In genomic region chr7:100886936-100887185, GRCh38 we compare ENCODE assay signal across 13 cellular contexts. TPM values are rescaled to one million over a fixed set of nuclear protein-coding genes. Genes with fewer than 3 reads are reported as not detected.
DNase-seq lines count a peak whose midpoint lies in the region; ATAC-seq and TF ChIP-seq lines count a peak whose summit lies in the region.
"Had no signal": no experiment of that assay in that cellular context is flagged by ENCODE, and none has a peak within 500 bp of the region (broad histone marks: within the 10 kb centered on the region; RNA-seq: fewer than 3 reads in every experiment).

No MANE protein-coding gene starts in this region.

- intact Hi-C loops in CD14-positive monocyte (cut with micrococcal nuclease) = loop anchor here (1.0 to 5.0 kb wide), 2 partner anchors 12 to 275 kb away; partner anchors contain the start of genes MOSPD3 (in 1 of the 2) and SRRT (in 1 of the 2)

- DNase-seq in CD14-positive monocyte (ENCODE audit: low spot score) = no peak
- DNase-seq in H7 = peak; percentile 57
- no peak for DNase-seq in activated CD8-positive, alpha-beta T cell treated with anti-CD3 and anti-CD28 coated beads, Interleukin-2, amount 10 ng/mL, durations not matched to agents 7 days and 5 days
- DNase-seq in central memory CD4-positive, alpha-beta T cell = no peak
- no peak for DNase-seq in NCI-H187 (lab: John Stamatoyannopoulos, UW)
- DNase-seq: foreskin melanocyte, left cardiac atrium, NCI-H1092 treated with DMSO at 0.1 percent for 48 hours, NCI-H526 had no signal

- CTCF ChIA-PET in activated CD8-positive, alpha-beta T cell treated with anti-CD3 and anti-CD28 coated beads, Interleukin-2, amount 10 ng/mL, durations not matched to agents 7 days and 5 days (lab: Charles Lee) = interaction anchor here (0.6 to 2.8 kb wide), 6 partner anchors 12 to 190 kb away, joined by 3 to 15 read pairs (median 4); partner anchors contain the start of genes POP7, SLC12A9 and SRRT

- H3K9me3 ChIP-seq in mucosa of rectum (ENCODE audit: control insufficient read depth in 2 of 2, low read length in 2 of 2) = no peaks in the 10 kb centered on the region

- peaks cover 18 to 29% (median 22%) of the 10 kb centered on the region in 3 donors for H3K27me3 Mint-ChIP-seq in CD14-positive monocyte (ENCODE audit: low read depth in 3 of 3)
- peaks cover 5% of the 10 kb centered on the region for H3K27me3 Mint-ChIP-seq in activated CD8-positive, alpha-beta T cell treated with anti-CD3 and anti-CD28 coated beads, Interleukin-2, amount 10 ng/mL, durations not matched to agents 7 days and 5 days (ENCODE audit: low read depth)

- H3K27me3 ChIP-seq in H7 (ENCODE audit: control insufficient read depth, insufficient read depth, low read length) (no peaks in the 10 kb centered on the region), mucosa of rectum (ENCODE audit: control insufficient read depth in 2 of 2, insufficient read depth in 2 of 2, low read length in 2 of 2) (no peaks in the 10 kb centered on the region)

- no peak for ATAC-seq in activated CD8-positive, alpha-beta T cell treated with anti-CD3 and anti-CD28 coated beads, Interleukin-2, amount 10 ng/mL, durations not matched to agents 7 days and 5 days
- ATAC-seq in HG03159 (IDR thresholded peaks at IDR 0.05; ENCODE audit: unreplicated experiment) = no peak
- no peak for ATAC-seq in GM18520 (IDR thresholded peaks at IDR 0.05; ENCODE audit: unreplicated experiment)
- ATAC-seq: activated CD4-positive, CD25-positive, alpha-beta regulatory T cell treated with anti-CD3 and anti-CD28 coated beads, Interleukin-2, amount 50 U/mL, for 24 hours; left cardiac atrium had no signal

- no peak for TF ChIP-seq CTCF in CD14-positive monocyte (IDR thresholded peaks at IDR 0.05)

- peak overlapping the region; percentile 83 to 94 (median 92) for H3K27ac Mint-ChIP-seq in CD14-positive monocyte
- peak overlapping the region; percentile 91 for H3K27ac Mint-ChIP-seq in activated CD8-positive, alpha-beta T cell treated with anti-CD3 and anti-CD28 coated beads, Interleukin-2, amount 10 ng/mL, durations not matched to agents 7 days and 5 days

- H3K4me3 Mint-ChIP-seq in CD14-positive monocyte = peak overlapping the region; percentile 64 to 81
- H3K4me3 Mint-ChIP-seq in activated CD8-positive, alpha-beta T cell treated with anti-CD3 and anti-CD28 coated beads, Interleukin-2, amount 10 ng/mL, durations not matched to agents 7 days and 5 days = peak overlapping the region; percentile 82

- H3K36me3 ChIP-seq in H7 (replicated peaks; ENCODE audit: control insufficient read depth, insufficient read depth, low read length) (peaks cover 48% of the 10 kb centered on the region), mucosa of rectum (ENCODE audit: control insufficient read depth in 2 of 2, insufficient read depth in 2 of 2, low read length in 2 of 2) (peaks cover 53 to 64% of the 10 kb centered on the region in 2 donors)

- H3K36me3 Mint-ChIP-seq in CD14-positive monocyte = peaks cover 67 to 74% of the 10 kb centered on the region in 2 donors
- H3K36me3 Mint-ChIP-seq in activated CD8-positive, alpha-beta T cell treated with anti-CD3 and anti-CD28 coated beads, Interleukin-2, amount 10 ng/mL, durations not matched to agents 7 days and 5 days (ENCODE audit: low read depth) = peaks cover 63% of the 10 kb centered on the region

- H3K4me1 Mint-ChIP-seq in CD14-positive monocyte = peaks cover 56% of the 10 kb centered on the region
- H3K4me1 Mint-ChIP-seq in activated CD8-positive, alpha-beta T cell treated with anti-CD3 and anti-CD28 coated beads, Interleukin-2, amount 10 ng/mL, durations not matched to agents 7 days and 5 days (ENCODE audit: low read depth) = peaks cover 64% of the 10 kb centered on the region

- POLR2A ChIA-PET in activated CD8-positive, alpha-beta T cell treated with anti-CD3 and anti-CD28 coated beads, Interleukin-2, amount 10 ng/mL, durations not matched to agents 7 days and 5 days (lab: Charles Lee) = interaction anchor here (0.7 to 5.4 kb wide), 5 partner anchors 10 to 458 kb away, joined by 3 to 115 read pairs (median 4); partner anchors contain the start of genes MEPCE, SRRT, TRIM56 and ZCWPW1

- H3K27ac ChIP-seq in mucosa of rectum (ENCODE audit: low read depth in 2 of 2, low read length in 2 of 2) = peak overlapping the region in 1 of 2 donors; percentile 77

- peaks cover 0 to 8% (median 6%) of the 10 kb centered on the region in 7 donors for H3K9me3 Mint-ChIP-seq in CD14-positive monocyte
- no peaks in the 10 kb centered on the region for H3K9me3 Mint-ChIP-seq in activated CD8-positive, alpha-beta T cell treated with anti-CD3 and anti-CD28 coated beads, Interleukin-2, amount 10 ng/mL, durations not matched to agents 7 days and 5 days (ENCODE audit: insufficient read depth)

- H3K4me3 ChIP-seq in H7 (ENCODE audit: insufficient read depth, low read depth, low read length) = no peak overlapping the region
- peak overlapping the region; percentile 3 to 51 for H3K4me3 ChIP-seq in mucosa of rectum (ENCODE audit: low read length in 2 of 2)

- H3K9ac ChIP-seq in mucosa of rectum (ENCODE audit: low read depth in 1 of 2, low read length in 2 of 2) = peak overlapping the region; percentile 32 to 42

- peaks cover 35 to 39% of the 10 kb centered on the region in 2 donors for H3K4me1 ChIP-seq in mucosa of rectum (ENCODE audit: control insufficient read depth in 2 of 2, insufficient read depth in 2 of 2, low read length in 2 of 2)

RNA-seq across cellular contexts. Expression of gene UFSP1, which starts 2.7 kb away (rescaled TPM):
- polyA plus RNA-seq in CD14-positive monocyte = under 1 TPM; 0.57 to 0.76 TPM
- 7.7 and 12.2 TPM in 2 replicates for total RNA-seq in H7 (2014; rRNA removed; shearing (Covaris generic))
- 1 to 10 TPM; 2.0 to 3.7 TPM for total RNA-seq in activated CD8-positive, alpha-beta T cell treated with anti-CD3 and anti-CD28 coated beads, Interleukin-2, amount 10 ng/mL, durations not matched to agents 7 days and 5 days

RNA-seq across cellular contexts. Expression of gene ACHE, which starts 8.8 kb away (rescaled TPM):
- polyA plus RNA-seq in CD14-positive monocyte = not detected
- 17.3 and 19.2 TPM in 2 replicates for total RNA-seq in H7 (2014; rRNA removed; shearing (Covaris generic))
- not detected for total RNA-seq in activated CD8-positive, alpha-beta T cell treated with anti-CD3 and anti-CD28 coated beads, Interleukin-2, amount 10 ng/mL, durations not matched to agents 7 days and 5 days

RNA-seq across cellular contexts. Expression of gene SRRT, which starts 12.0 kb away (rescaled TPM):
- 10 to 100 TPM; 26.9 to 29.6 TPM for polyA plus RNA-seq in CD14-positive monocyte
- 82.8 and 101 TPM in 2 replicates for total RNA-seq in H7 (2014; rRNA removed; shearing (Covaris generic))
- 100 to 1,000 TPM; 273 to 292 TPM for total RNA-seq in activated CD8-positive, alpha-beta T cell treated with anti-CD3 and anti-CD28 coated beads, Interleukin-2, amount 10 ng/mL, durations not matched to agents 7 days and 5 days

RNA-seq across cellular contexts. Expression of gene TRIP6, which starts 19.7 kb away (rescaled TPM):
- 1 to 10 TPM; 1.9 to 5.9 TPM for polyA plus RNA-seq in CD14-positive monocyte
- total RNA-seq in H7 (2014; rRNA removed; shearing (Covaris generic)) = 95.7 and 118 TPM in 2 replicates
- total RNA-seq in activated CD8-positive, alpha-beta T cell treated with anti-CD3 and anti-CD28 coated beads, Interleukin-2, amount 10 ng/mL, durations not matched to agents 7 days and 5 days = 10 to 100 TPM; 25.5 to 28.6 TPM

RNA-seq across cellular contexts. Expression of gene SLC12A9, which starts 34.3 kb away (rescaled TPM):
- 10 to 100 TPM; 18.8 to 19.3 TPM for polyA plus RNA-seq in CD14-positive monocyte
- total RNA-seq in H7 (2014; rRNA removed; shearing (Covaris generic)) = 21.9 and 27.9 TPM in 2 replicates
- total RNA-seq in activated CD8-positive, alpha-beta T cell treated with anti-CD3 and anti-CD28 coated beads, Interleukin-2, amount 10 ng/mL, durations not matched to agents 7 days and 5 days = 10 to 100 TPM; 28.3 to 29.5 TPM

Comparison
In these comparisons a context has a peak if more than half of its experiments do, and no peak if none do; other contexts are left out.
1. RNA of gene ACHE, which starts 8.8 kb away (total RNA-seq): 17.3 to 19.2 TPM in H7; not detected in activated CD8-positive, alpha-beta T cell treated with anti-CD3 and anti-CD28 coated beads, Interleukin-2, amount 10 ng/mL, durations not matched to agents 7 days and 5 days; every median in the first group is over 10 times any median in the second.